Comparison of ENCODE assay signal across 2 cellular contexts in genomic region chr17:50314456-50315011, GRCh38.
A peak's percentile ranks its signal among the peaks of the same experiment; 100 is the strongest.
TF ChIP-seq lines count a peak whose summit lies in the region.

No MANE protein-coding gene starts in this region.

TF ChIP-seq in HEK293T, 16 proteins besides CTCF, POLR2A, EP300 and RAD21:
- TF ChIP-seq ZNF384 (IDR thresholded peaks at IDR 0.05) (no peak), BHLHE40 (IDR thresholded peaks at IDR 0.05; ENCODE audit: borderline replicate concordance) (no peak), FOXA1 (IDR thresholded peaks at IDR 0.05) (no peak), FOXK2 (IDR thresholded peaks at IDR 0.05) (no peak), PKNOX1 (IDR thresholded peaks at IDR 0.05) (peak; percentile 24; the same call in 1 of the 2 replicates), HDGF (IDR thresholded peaks at IDR 0.05; ENCODE audit: borderline replicate concordance) (no peak), L3MBTL2 (conservative IDR thresholded peaks at IDR 0.05) (no peak), ARNT (IDR thresholded peaks at IDR 0.05) (no peak)
TF ChIP-seq in HEK293T: peak in this region for 1.

TF ChIP-seq in GM12878, 131 proteins besides CTCF, POLR2A, EP300 and RAD21:
- TF ChIP-seq IKZF2 (IDR thresholded peaks at IDR 0.05) (no peak), MEF2B (IDR thresholded peaks at IDR 0.05; ENCODE audit: partially characterized antibody, poor library complexity, severe bottlenecking) (no peak), SREBF2 (IDR thresholded peaks at IDR 0.05; ENCODE audit: low read length) (no peak), SMAD1 (IDR thresholded peaks at IDR 0.05; ENCODE audit: low read depth, partially characterized antibody) (no peak), PRDM15 (CRISPR knock-in tag; IDR thresholded peaks at IDR 0.05) (no peak), FOXM1 (IDR thresholded peaks at IDR 0.05; ENCODE audit: low read depth, low read length) (no peak), USF1 (IDR thresholded peaks at IDR 0.05; ENCODE audit: borderline replicate concordance, extremely low read length, insufficient read depth, low read depth, low read length) (peak; percentile 3), PKNOX1 (IDR thresholded peaks at IDR 0.05) (peak; percentile 42; the same call in 1 of the 2 replicates)
